8 cellular contexts compared by ENCODE assay signal in the genomic region with DNA sequence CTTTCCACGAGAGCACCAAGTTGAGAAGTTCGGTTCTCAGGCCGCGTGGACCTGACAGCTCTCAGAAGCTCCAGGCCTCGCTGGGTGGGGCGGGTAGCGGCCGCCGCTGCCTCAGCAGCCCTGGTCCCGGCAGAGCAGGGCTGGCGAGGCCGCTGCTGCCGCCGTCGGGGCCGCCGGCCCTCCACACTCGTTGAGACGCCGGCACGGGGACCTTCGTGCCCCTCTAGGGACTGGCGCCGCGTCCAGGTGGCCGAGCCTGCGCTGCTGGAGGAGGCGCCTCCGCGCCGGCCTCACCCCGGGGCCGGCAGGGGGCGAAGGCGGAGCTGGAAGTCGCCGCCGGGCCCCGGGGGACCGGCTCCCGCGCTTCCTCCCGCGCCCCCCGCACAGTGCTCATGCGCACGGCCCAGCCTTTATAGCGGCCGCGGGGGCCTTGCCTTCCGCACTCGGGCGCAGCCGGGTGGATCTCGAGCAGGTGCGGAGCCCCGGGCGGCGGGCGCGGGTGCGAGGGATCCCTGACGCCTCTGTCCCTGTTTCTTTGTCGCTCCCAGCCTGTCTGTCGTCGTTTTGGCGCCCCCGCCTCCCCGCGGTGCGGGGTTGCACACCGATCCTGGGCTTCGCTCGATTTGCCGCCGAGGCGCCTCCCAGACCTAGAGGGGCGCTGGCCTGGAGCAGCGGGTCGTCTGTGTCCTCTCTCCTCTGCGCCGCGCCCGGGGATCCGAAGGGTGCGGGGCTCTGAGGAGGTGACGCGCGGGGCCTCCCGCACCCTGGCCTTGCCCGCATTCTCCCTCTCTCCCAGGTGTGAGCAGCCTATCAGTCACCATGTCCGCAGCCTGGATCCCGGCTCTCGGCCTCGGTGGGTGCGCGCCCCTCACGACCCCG. TPM values are rescaled to one million over a fixed set of nuclear protein-coding genes. Genes with fewer than 3 reads are reported as not detected.
A peak's percentile ranks its signal among the peaks of the same experiment; 100 is the strongest.
DNase-seq lines count a peak whose midpoint lies in the region; ATAC-seq, FAIRE-seq and TF ChIP-seq lines count a peak whose summit lies in the region.

A gene (plus strand): TSS at position 440 of the 879 bp plus-strand sequence. CDS start 380 bp downstream, at position 820.

- peak in 2 of 3 donors; percentile 17 to 57 for TF ChIP-seq POLR2A in body of pancreas (IDR thresholded peaks at IDR 0.05)

- DNase-seq in GM06990 (ENCODE audit: extremely low read depth, insufficient read length): peak; percentile 87
- DNase-seq in Panc1 (ENCODE audit: low read depth, low spot score): no peak
- DNase-seq in body of pancreas: peak; percentile 47 to 72 (median 49)
- peak; percentile 76 for DNase-seq in kidney
- peak; percentile 9 for DNase-seq in stimulated activated CD8-positive, alpha-beta memory T cell treated with anti-CD3 and anti-CD28 coated beads, Interleukin-12 subunit alpha, Interleukin-12 subunit beta, amount 100 ng/mL, for 24 hours (ENCODE audit: extremely low read depth)
- no peak for DNase-seq in medulla oblongata (ENCODE audit: extremely low spot score)

- intact Hi-C loops in Panc1 (cut with micrococcal nuclease; ENCODE audit: unreplicated experiment) (no loop called here), body of pancreas (cut with DNase I) (no loop called here), kidney (cut with DNase I) (no loop called here)

- H3K9ac ChIP-seq in kidney (ENCODE audit: low read length in 2 of 2): no peak within 1 kb of the TSS

- H3K9me3 ChIP-seq in Panc1 (ENCODE audit: control insufficient read depth, insufficient read depth, low read depth, low read length) (no peaks in the 10 kb centered on the region), body of pancreas (no peaks in the 10 kb centered on the region), kidney (ENCODE audit: control insufficient read depth in 1 of 2, low read length in 2 of 2) (no peaks in the 10 kb centered on the region)

- BruUV-seq in Panc1 (replicated peaks; lab: Mats Ljungman, UMichigan): no TSS peak

- FAIRE-seq in kidney (lab: Jason Lieb, UNC): no peak

- POLR2A ChIA-PET in Panc1 (lab: Charles Lee): no interaction called here

- H3K36me3 ChIP-seq in GM06990 (ENCODE audit: control insufficient read depth, insufficient read depth, low read length): no peaks in the 10 kb centered on the region
- H3K36me3 ChIP-seq in Panc1 (ENCODE audit: control insufficient read depth, insufficient read depth, low read length): no peaks in the 10 kb centered on the region
- no peaks in the 10 kb centered on the region for H3K36me3 ChIP-seq in body of pancreas (replicated peaks in 1 of 2; ENCODE audit: insufficient read depth in 1 of 2, low read depth in 2 of 2)
- no peaks in the 10 kb centered on the region for H3K36me3 ChIP-seq in kidney (ENCODE audit: control insufficient read depth in 1 of 2, insufficient read depth in 2 of 2, low read length in 2 of 2)

- ATAC-seq in GM21367 (IDR thresholded peaks at IDR 0.05; ENCODE audit: unreplicated experiment) (peak; percentile 73), HG03571 (IDR thresholded peaks at IDR 0.05; ENCODE audit: unreplicated experiment) (peak; percentile 70), Panc1 (peak; percentile 84), body of pancreas (peak; percentile 79)

- H3K27me3 ChIP-seq in GM06990 (replicated peaks; ENCODE audit: control insufficient read depth, insufficient read depth, low read length) (no peaks in the 10 kb centered on the region; the same call in 1 of the 2 replicates), Panc1 (ENCODE audit: control insufficient read depth, insufficient read depth, low read length) (peaks cover 10% of the 10 kb centered on the region), body of pancreas (no peaks in the 10 kb centered on the region)

- 2 to 43% methylated on average over 9 to 90 of the region's 99 CpGs for WGBS in body of pancreas, 2 donors

- TF ChIP-seq CTCF in GM06990 (IDR thresholded peaks at IDR 0.05; ENCODE audit: insufficient read depth, low read length, poor library complexity, severe bottlenecking): peak; percentile 19
- peak; percentile 58 for TF ChIP-seq CTCF in Panc1 (IDR thresholded peaks at IDR 0.05)
- peak in 6 of 7 experiments; percentile 29 to 55 (median 39) for TF ChIP-seq CTCF in body of pancreas (IDR thresholded peaks at IDR 0.05)
- TF ChIP-seq CTCF in kidney (IDR thresholded peaks at IDR 0.05; ENCODE audit: borderline replicate concordance, extremely low read depth, insufficient read depth): no peak

- H3K4me1 ChIP-seq in Panc1 (ENCODE audit: control insufficient read depth, insufficient read depth, low read length): no peaks in the 10 kb centered on the region
- peaks cover 20% of the 10 kb centered on the region for H3K4me1 ChIP-seq in body of pancreas
- H3K4me1 ChIP-seq in kidney (ENCODE audit: control insufficient read depth in 1 of 2, insufficient read depth in 1 of 2, low read depth in 1 of 2, low read length in 2 of 2): peaks cover 0 to 5% of the 10 kb centered on the region in 2 donors

- H3K4me3 ChIP-seq in GM06990 (replicated peaks; ENCODE audit: low read depth, low read length) (peak within 1 kb of the TSS; percentile 71), Panc1 (ENCODE audit: low read depth in 2 of 2, low read length in 2 of 2) (peak within 1 kb of the TSS; percentile 43 to 50), body of pancreas (peak within 1 kb of the TSS; percentile 11 to 79), kidney (ENCODE audit: low read length in 2 of 2) (peak within 1 kb of the TSS; percentile 47 to 50)

- in situ Hi-C loops in Panc1 (cut with HindIII; ENCODE audit: low pct_unique_long_range_greater_than_20kb, low sequenced_read_pairs): no loop called here

- CTCF ChIA-PET in Panc1 (lab: Charles Lee): no interaction called here

- H3K27ac ChIP-seq in Panc1 (ENCODE audit: low read length) (no peak within 1 kb of the TSS), body of pancreas (peak within 1 kb of the TSS in 1 of 4 donors; percentile 62), kidney (ENCODE audit: low read depth in 2 of 2, low read length in 2 of 2) (no peak within 1 kb of the TSS)

RNA-seq across cellular contexts. Expression of the gene that starts here (rescaled TPM):
- total RNA-seq in Panc1 (2021; ENCODE audit: unreplicated experiment) (1.3 TPM), body of pancreas (1 to 10 TPM; 4.0 to 9.6 TPM), kidney (1.6 TPM)
- polyA plus RNA-seq in Panc1 (2012; ENCODE audit: insufficient read length): 0.80 TPM
- polyA plus RNA-seq in kidney (ENCODE audit: insufficient read depth, low read depth, low replicate concordance): 1.8 TPM

Comparison
In these comparisons a context has a peak if more than half of its experiments do, and no peak if none do; other contexts are left out.
1. DNase-seq: peak in GM06990 (single experiment), body of pancreas (4 of 4), kidney (single experiment) and stimulated activated CD8-positive, alpha-beta memory T cell treated with anti-CD3 and anti-CD28 coated beads, Interleukin-12 subunit alpha, Interleukin-12 subunit beta, amount 100 ng/mL, for 24 hours (single experiment); none in Panc1 (single experiment) and medulla oblongata (single experiment).
2. Peak in every context shown above with its lines, with median percentiles within 50 percentile points of each other: H3K4me3 ChIP-seq and ATAC-seq.